6 cellular contexts compared by ENCODE assay signal in the genomic region with DNA sequence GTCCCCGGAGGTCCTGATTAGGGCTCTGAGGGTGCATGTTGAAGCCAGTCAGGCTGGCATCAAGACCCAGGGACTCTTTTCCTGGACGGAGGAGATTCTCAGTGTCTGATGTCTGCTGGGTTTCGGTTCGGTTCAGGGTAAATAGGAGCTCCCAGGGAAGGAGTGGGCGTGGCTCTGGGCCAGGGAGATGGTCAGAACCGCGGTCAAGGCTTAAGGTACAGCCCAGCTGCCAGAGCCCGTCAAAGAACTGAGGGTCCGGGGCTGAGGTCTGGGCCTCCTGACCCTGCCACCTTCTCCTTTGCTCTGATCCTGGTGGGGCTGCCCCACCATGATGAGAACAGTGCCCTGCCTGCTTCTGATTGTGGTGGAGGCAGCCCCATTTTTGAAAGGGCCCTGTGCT.
"Had no signal": no experiment of that assay in that cellular context is flagged by ENCODE, and none has a peak within 500 bp of the region (broad histone marks: within the 10 kb centered on the region; RNA-seq: fewer than 3 reads in every experiment).

No MANE protein-coding gene starts in this region.

- H3K27ac ChIP-seq: GM23248, HL-60 had no signal

- DNase-seq: GM23248, GOT3, KBM-7 had no signal

- ATAC-seq: HCT116 had no signal

- H3K9me3 ChIP-seq: HAP-1 had no signal

- H3K4me1 ChIP-seq: HAP-1 had no signal

- H3K4me3 ChIP-seq: GM23248, HAP-1 had no signal
